Comparison of ENCODE assay signal across 23 cellular contexts in the genomic region with DNA sequence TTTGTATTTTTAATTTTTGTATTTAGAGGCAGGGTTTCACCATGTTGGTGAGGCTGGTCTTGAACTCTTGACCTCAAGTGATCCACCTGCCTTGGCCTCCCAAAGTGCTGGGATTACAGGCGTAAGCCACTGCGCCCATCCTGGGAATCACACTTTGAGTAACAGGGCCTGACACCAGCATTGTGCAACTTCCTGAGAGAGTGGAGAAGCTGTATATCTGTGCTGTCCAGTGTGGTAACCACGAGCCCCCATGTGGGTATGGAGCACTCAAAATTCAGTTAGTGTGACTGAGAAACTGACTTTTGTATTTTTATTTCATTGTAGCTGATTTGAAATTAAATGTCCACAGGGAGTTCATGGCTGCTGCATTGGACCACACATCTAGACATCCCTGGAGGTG. TPM values are rescaled to one million over a fixed set of nuclear protein-coding genes. Genes with fewer than 3 reads are reported as not detected.
"Had no signal": no experiment of that assay in that cellular context is flagged by ENCODE, and none has a peak within 500 bp of the region (broad histone marks: within the 10 kb centered on the region; RNA-seq: fewer than 3 reads in every experiment).

No MANE protein-coding gene starts in this region.

- ATAC-seq: activated naive CD4-positive, alpha-beta T cell treated with anti-CD3 and anti-CD28 coated beads, Interleukin-2, amount 50 U/mL, for 72 hours; activated T-helper 17 cell treated with anti-CD3 and anti-CD28 coated beads, Interleukin-2, amount 50 U/mL, for 72 hours; natural killer cell; pancreas; right cardiac atrium had no signal

- DNase-seq: activated CD4-positive, CD25-positive, alpha-beta regulatory T cell treated with anti-CD3 and anti-CD28 coated beads, Interleukin-2, amount 50 U/mL, for 72 hours; activated T-cell treated with anti-CD3 and anti-CD28 coated beads, Interleukin-2, amount 50 U/mL, for 24 hours; central memory CD4-positive, alpha-beta T cell; dermis blood vessel endothelial cell; effector CD8-positive, alpha-beta T cell; erythroblast; foreskin fibroblast; kidney glomerular epithelial cell; left ventricle myocardium inferior; natural killer cell; pancreas; right cardiac atrium; stimulated activated CD4-positive, alpha-beta T cell treated with anti-CD3 and anti-CD28 coated beads, Interleukin-1b, Interleukin-23, amount 100 ng/mL, for 48 hours; substantia nigra; thyroid gland had no signal

- H3K36me3 Mint-ChIP-seq: activated naive CD4-positive, alpha-beta T cell treated with anti-CD3 and anti-CD28 coated beads, Interleukin-2, amount 50 U/mL, for 72 hours; brain; natural killer cell had no signal

- H3K4me3 Mint-ChIP-seq: activated T-cell treated with anti-CD3 and anti-CD28 coated beads, Interleukin-2, amount 50 U/mL, for 24 hours; activated T-helper 17 cell treated with anti-CD3 and anti-CD28 coated beads, Interleukin-2, amount 50 U/mL, for 72 hours; natural killer cell; stimulated activated naive CD8-positive, alpha-beta T cell treated with anti-CD3 and anti-CD28 coated beads, Interleukin-15, Interleukin-2, amounts not matched to agents 100 ng/mL and 50 ng/mL, for 24 hours; T-helper 2 cell treated with Interferon-gamma antibody and Interleukin-4, amounts not matched to agents 5 μg/mL and 100 μg/mL, for 36 hours had no signal

- H3K4me1 Mint-ChIP-seq: activated T-helper 17 cell treated with anti-CD3 and anti-CD28 coated beads, Interleukin-2, amount 50 U/mL, for 72 hours; natural killer cell had no signal

- H3K27ac Mint-ChIP-seq: activated naive CD4-positive, alpha-beta T cell treated with anti-CD3 and anti-CD28 coated beads, Interleukin-2, amount 50 U/mL, for 72 hours; activated T-cell treated with anti-CD3 and anti-CD28 coated beads, Interleukin-2, amount 50 U/mL, for 24 hours; activated T-helper 17 cell treated with anti-CD3 and anti-CD28 coated beads, Interleukin-2, amount 50 U/mL, for 72 hours; natural killer cell; stimulated activated naive CD8-positive, alpha-beta T cell treated with anti-CD3 and anti-CD28 coated beads, Interleukin-15, Interleukin-2, amounts not matched to agents 100 ng/mL and 50 ng/mL, for 24 hours; T-helper 2 cell treated with Interferon-gamma antibody and Interleukin-4, amounts not matched to agents 5 μg/mL and 100 μg/mL, for 36 hours had no signal

- H3K9me3 Mint-ChIP-seq: activated naive CD4-positive, alpha-beta T cell treated with anti-CD3 and anti-CD28 coated beads, Interleukin-2, amount 50 U/mL, for 72 hours; activated T-cell treated with anti-CD3 and anti-CD28 coated beads, Interleukin-2, amount 50 U/mL, for 24 hours; activated T-helper 17 cell treated with anti-CD3 and anti-CD28 coated beads, Interleukin-2, amount 50 U/mL, for 72 hours; brain; natural killer cell; stimulated activated naive CD8-positive, alpha-beta T cell treated with anti-CD3 and anti-CD28 coated beads, Interleukin-15, Interleukin-2, amounts not matched to agents 100 ng/mL and 50 ng/mL, for 24 hours; T-helper 2 cell treated with Interferon-gamma antibody and Interleukin-4, amounts not matched to agents 5 μg/mL and 100 μg/mL, for 36 hours had no signal

RNA-seq across cellular contexts. Expression of a gene that starts 36.2 kb away (rescaled TPM):
- total RNA-seq: activated naive CD4-positive, alpha-beta T cell treated with anti-CD3 and anti-CD28 coated beads, Interleukin-2, amount 50 U/mL, for 72 hours; activated T-helper 17 cell treated with anti-CD3 and anti-CD28 coated beads, Interleukin-2, amount 50 U/mL, for 72 hours; aorta; dermis blood vessel endothelial cell; fibroblast of lung; left ventricle myocardium inferior; natural killer cell; pancreas; pulmonary artery endothelial cell; thyroid gland had no signal
- polyA plus RNA-seq: aorta, fibroblast of lung had no signal
